Comparison of ENCODE assay signal across 8 cellular contexts in the genomic region with DNA sequence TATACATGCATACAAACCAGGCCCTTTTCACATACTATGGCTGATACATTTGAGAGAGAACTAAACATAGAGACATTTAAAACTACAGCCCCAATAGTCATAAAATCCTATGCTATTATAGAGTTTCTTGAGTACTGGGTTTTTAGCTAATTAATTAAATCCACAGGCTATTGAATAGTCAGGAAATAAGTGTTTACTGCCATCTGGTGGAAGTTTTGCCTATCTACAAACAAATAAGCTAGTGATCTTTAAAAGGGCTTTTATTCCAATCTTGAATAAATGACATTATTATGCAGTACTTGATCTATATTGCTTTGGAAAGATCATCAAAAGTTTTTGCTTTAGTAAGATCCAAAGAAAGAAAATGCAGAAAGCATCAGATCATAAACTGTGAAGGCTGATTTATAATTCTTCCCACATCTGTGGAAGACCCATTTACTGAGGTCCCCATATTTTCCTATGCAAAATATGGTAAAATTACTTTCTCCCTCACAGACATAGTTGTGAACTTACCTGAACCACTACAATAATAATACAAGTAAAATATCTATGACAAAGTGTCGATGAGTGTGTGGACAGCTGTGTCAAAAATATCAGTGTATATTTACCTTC.
DNase-seq lines count a peak whose midpoint lies in the region; ATAC-seq and TF ChIP-seq lines count a peak whose summit lies in the region.

No MANE protein-coding gene starts in this region.

- H3K9me3 Mint-ChIP-seq in CD4-positive, CD25-positive, alpha-beta regulatory T cell = peaks cover 0 to 4% (median 0%) of the 10 kb centered on the region in 7 donors
- no peaks in the 10 kb centered on the region for H3K9me3 Mint-ChIP-seq in endothelial cell (ENCODE audit: unreplicated experiment)
- H3K9me3 Mint-ChIP-seq in T-helper 2 cell treated with Interferon-gamma antibody and Interleukin-4, amounts not matched to agents 5 μg/mL and 100 μg/mL, for 36 hours = no peaks in the 10 kb centered on the region

- peaks cover 2 to 6% (median 4%) of the 10 kb centered on the region in 4 donors for H3K4me1 Mint-ChIP-seq in CD4-positive, CD25-positive, alpha-beta regulatory T cell
- peaks cover 6% of the 10 kb centered on the region for H3K4me1 Mint-ChIP-seq in endothelial cell (ENCODE audit: unreplicated experiment)
- H3K4me1 Mint-ChIP-seq in T-helper 2 cell treated with Interferon-gamma antibody and Interleukin-4, amounts not matched to agents 5 μg/mL and 100 μg/mL, for 36 hours (ENCODE audit: low read depth) = peaks cover 3% of the 10 kb centered on the region

- no peaks in the 10 kb centered on the region for H3K27me3 ChIP-seq in CD4-positive, CD25-positive, alpha-beta regulatory T cell (ENCODE audit: control insufficient read depth, insufficient read depth, low read length)

- H3K9me3 ChIP-seq in CD4-positive, CD25-positive, alpha-beta regulatory T cell (ENCODE audit: control insufficient read depth in 2 of 2, low read length in 2 of 2) = no peaks in the 10 kb centered on the region

- no peaks in the 10 kb centered on the region for H3K4me1 ChIP-seq in CD4-positive, CD25-positive, alpha-beta regulatory T cell (ENCODE audit: control insufficient read depth, insufficient read depth, low read length, poor library complexity, severe bottlenecking)

- H3K4me3 Mint-ChIP-seq in CD4-positive, CD25-positive, alpha-beta regulatory T cell = no peak overlapping the region
- H3K4me3 Mint-ChIP-seq in endothelial cell (ENCODE audit: unreplicated experiment) = no peak overlapping the region
- H3K4me3 Mint-ChIP-seq in T-helper 2 cell treated with Interferon-gamma antibody and Interleukin-4, amounts not matched to agents 5 μg/mL and 100 μg/mL, for 36 hours = no peak overlapping the region

- H3K27ac Mint-ChIP-seq in CD4-positive, CD25-positive, alpha-beta regulatory T cell = no peak overlapping the region
- H3K27ac Mint-ChIP-seq in endothelial cell (ENCODE audit: unreplicated experiment) = no peak overlapping the region
- no peak overlapping the region for H3K27ac Mint-ChIP-seq in T-helper 2 cell treated with Interferon-gamma antibody and Interleukin-4, amounts not matched to agents 5 μg/mL and 100 μg/mL, for 36 hours

- no peaks in the 10 kb centered on the region for H3K27me3 Mint-ChIP-seq in CD4-positive, CD25-positive, alpha-beta regulatory T cell
- no peaks in the 10 kb centered on the region for H3K27me3 Mint-ChIP-seq in endothelial cell (ENCODE audit: unreplicated experiment)
- no peaks in the 10 kb centered on the region for H3K27me3 Mint-ChIP-seq in T-helper 2 cell treated with Interferon-gamma antibody and Interleukin-4, amounts not matched to agents 5 μg/mL and 100 μg/mL, for 36 hours (ENCODE audit: low read depth)

- peak in 2 of 3 donors; percentile 36 to 61 for DNase-seq in CD4-positive, CD25-positive, alpha-beta regulatory T cell
- DNase-seq in HCEC 1CT = peak; percentile 68
- peak; percentile 67 for DNase-seq in OCI-M1 (lab: John Stamatoyannopoulos, UW)
- DNase-seq in endothelial cell (ENCODE audit: low spot score) = no peak
- DNase-seq in pons (ENCODE audit: low spot score) = peak; percentile 85
- DNase-seq in activated CD8-positive, alpha-beta memory T cell treated with anti-CD3 and anti-CD28 coated beads for 24 hours = no peak
- no peak for DNase-seq in T-helper 2 cell treated with Interferon-gamma antibody and Interleukin-4, amounts not matched to agents 5 μg/mL and 100 μg/mL, for 36 hours (ENCODE audit: low spot score)

- H3K36me3 ChIP-seq in CD4-positive, CD25-positive, alpha-beta regulatory T cell (ENCODE audit: control insufficient read depth, insufficient read depth, low read length) = peaks cover 3% of the 10 kb centered on the region

- peak; percentile 40 to 44 for ATAC-seq in CD4-positive, CD25-positive, alpha-beta regulatory T cell (ENCODE audit: low read depth in 2 of 2)
- ATAC-seq in GM19351 (IDR thresholded peaks at IDR 0.05; ENCODE audit: unreplicated experiment) = no peak

- peak; percentile 68 for TF ChIP-seq CTCF in endothelial cell (IDR thresholded peaks at IDR 0.05; ENCODE audit: unreplicated experiment)

- H3K4me3 ChIP-seq in CD4-positive, CD25-positive, alpha-beta regulatory T cell (ENCODE audit: low read depth, low read length) = no peak overlapping the region

- H3K27ac ChIP-seq in CD4-positive, CD25-positive, alpha-beta regulatory T cell (ENCODE audit: insufficient read depth, low read length, poor library complexity, severe bottlenecking) = no peak overlapping the region

- H3K36me3 Mint-ChIP-seq in CD4-positive, CD25-positive, alpha-beta regulatory T cell = peaks cover 22% of the 10 kb centered on the region
- H3K36me3 Mint-ChIP-seq in endothelial cell (ENCODE audit: low read depth, unreplicated experiment) = peaks cover 7% of the 10 kb centered on the region
- peaks cover 14% of the 10 kb centered on the region for H3K36me3 Mint-ChIP-seq in T-helper 2 cell treated with Interferon-gamma antibody and Interleukin-4, amounts not matched to agents 5 μg/mL and 100 μg/mL, for 36 hours (ENCODE audit: low read depth)

Comparison
In these comparisons a context has a peak if more than half of its experiments do, and no peak if none do; other contexts are left out.
1. DNase-seq: peak in CD4-positive, CD25-positive, alpha-beta regulatory T cell (2 of 3), HCEC 1CT (single experiment), OCI-M1 (single experiment) and pons (single experiment); none in endothelial cell (single experiment), activated CD8-positive, alpha-beta memory T cell treated with anti-CD3 and anti-CD28 coated beads for 24 hours (single experiment) and T-helper 2 cell treated with Interferon-gamma antibody and Interleukin-4, amounts not matched to agents 5 μg/mL and 100 μg/mL, for 36 hours (single experiment).